8 cellular contexts compared by ENCODE assay signal in genomic region chr17:17693253-17693954, GRCh38. TPM values are rescaled to one million over a fixed set of nuclear protein-coding genes. Genes with fewer than 3 reads are reported as not detected.
A peak's percentile ranks its signal among the peaks of the same experiment; 100 is the strongest.
DNase-seq lines count a peak whose midpoint lies in the region; ATAC-seq and TF ChIP-seq lines count a peak whose summit lies in the region.

No MANE protein-coding gene starts in this region.

- TF ChIP-seq CTCF in NB4 (IDR thresholded peaks at IDR 0.05; ENCODE audit: low read depth, low read length) (no peak), gastroesophageal sphincter (IDR thresholded peaks at IDR 0.05) (no peak)

- H3K9me3 ChIP-seq in gastroesophageal sphincter = no peaks in the 10 kb centered on the region

- POLR2A ChIA-PET in HEK293T (lab: Yijun Ruan, JAX) = interaction anchor here (0.8 to 3.6 kb wide), 9 partner anchors 10 to 228 kb away, joined by 3 to 25 read pairs (median 4); partner anchors contain the start of gene SREBF1

- no peak for TF ChIP-seq EP300 in gastroesophageal sphincter (IDR thresholded peaks at IDR 0.05)

- no peaks in the 10 kb centered on the region for H3K36me3 ChIP-seq in gastroesophageal sphincter

- H3K4me1 ChIP-seq in gastroesophageal sphincter = peaks cover 0 to 80% (median 56%) of the 10 kb centered on the region in 3 donors

- peak overlapping the region; percentile 85 to 98 (median 94) for H3K27ac ChIP-seq in gastroesophageal sphincter

- ATAC-seq in gastroesophageal sphincter = peak; percentile 10
- no peak for ATAC-seq in GM19452 (IDR thresholded peaks at IDR 0.05; ENCODE audit: unreplicated experiment)
- ATAC-seq in HG02938 (IDR thresholded peaks at IDR 0.05; ENCODE audit: unreplicated experiment) = no peak

- DNase-seq in DMS53 treated with DMSO at 0.1 percent for 48 hours (lab: John Stamatoyannopoulos, UW; ENCODE audit: unreplicated experiment) (peak; percentile 81), NB4 (ENCODE audit: low read depth) (no peak), UCSD-AML1 (lab: John Stamatoyannopoulos, UW; ENCODE audit: unreplicated experiment) (peak; percentile 69), occipital lobe (lab: John Stamatoyannopoulos, UW) (peak; percentile 46), HEK293T (ENCODE audit: extremely low spot score) (no peak)

- CTCF ChIA-PET in HEK293T (lab: Yijun Ruan, JAX) = interaction anchor here (0.8 to 1.5 kb wide), 2 partner anchors 11 to 93 kb away, joined by 3 read pairs; no protein-coding TSS in a partner anchor

- WGBS in gastroesophageal sphincter (ENCODE audit: low coverage in 1 of 2), 2 donors = 23 to 47% methylated on average over 3 to 5 of the region's 18 CpGs

- no peak for TF ChIP-seq POLR2A in NB4 (IDR thresholded peaks at IDR 0.05; ENCODE audit: extremely low read depth, insufficient read length)
- TF ChIP-seq POLR2A in gastroesophageal sphincter (IDR thresholded peaks at IDR 0.05) = no peak

- H3K4me3 ChIP-seq in NB4 (ENCODE audit: low read depth, low read length) (peak overlapping the region; percentile 44), gastroesophageal sphincter (peak overlapping the region in 1 of 2 donors; percentile 72)

- no peaks in the 10 kb centered on the region for H3K27me3 ChIP-seq in gastroesophageal sphincter

TF ChIP-seq in HEK293T, 16 proteins besides CTCF, POLR2A, EP300 and RAD21:
- no peak for TF ChIP-seq LEF1 (IDR thresholded peaks at IDR 0.05; ENCODE audit: borderline replicate concordance)
- TF ChIP-seq HDGF (IDR thresholded peaks at IDR 0.05; ENCODE audit: borderline replicate concordance) = no peak
- no peak for TF ChIP-seq ARNT (IDR thresholded peaks at IDR 0.05)
- TF ChIP-seq ELF4 (IDR thresholded peaks at IDR 0.05) = no peak
- no peak for TF ChIP-seq CTBP1 (IDR thresholded peaks at IDR 0.05; ENCODE audit: borderline replicate concordance)
- no peak for TF ChIP-seq FOXA1 (IDR thresholded peaks at IDR 0.05)
- no peak for TF ChIP-seq FOXK2 (IDR thresholded peaks at IDR 0.05)
- TF ChIP-seq FOXM1 (IDR thresholded peaks at IDR 0.05; ENCODE audit: borderline replicate concordance) = no peak
- TF ChIP-seq TARDBP (IDR thresholded peaks at IDR 0.05) = no peak
- no peak for TF ChIP-seq SUZ12 (IDR thresholded peaks at IDR 0.05)
- no peak for TF ChIP-seq ZNF384 (IDR thresholded peaks at IDR 0.05)
- TF ChIP-seq SP1 (IDR thresholded peaks at IDR 0.05) = no peak
- no peak for TF ChIP-seq L3MBTL2 (conservative IDR thresholded peaks at IDR 0.05)
- no peak; the same call in 1 of the 2 replicates for TF ChIP-seq PKNOX1 (IDR thresholded peaks at IDR 0.05)
- TF ChIP-seq BHLHE40 (IDR thresholded peaks at IDR 0.05; ENCODE audit: borderline replicate concordance) = no peak

RNA-seq across cellular contexts. Expression of gene RAI1, which starts 12.1 kb away (rescaled TPM):
- total RNA-seq in gastroesophageal sphincter = 10 to 100 TPM; 15.9 to 39.7 (median 28.3) TPM
- 14.3 TPM for total RNA-seq in occipital lobe

Comparison
In these comparisons a context has a peak if more than half of its experiments do, and no peak if none do; other contexts are left out.
1. DNase-seq: peak in DMS53 treated with DMSO at 0.1 percent for 48 hours (single experiment), UCSD-AML1 (single experiment) and occipital lobe (single experiment); none in NB4 (single experiment) and HEK293T (single experiment).